Comparison of ENCODE assay signal across 25 cellular contexts in the genomic region with DNA sequence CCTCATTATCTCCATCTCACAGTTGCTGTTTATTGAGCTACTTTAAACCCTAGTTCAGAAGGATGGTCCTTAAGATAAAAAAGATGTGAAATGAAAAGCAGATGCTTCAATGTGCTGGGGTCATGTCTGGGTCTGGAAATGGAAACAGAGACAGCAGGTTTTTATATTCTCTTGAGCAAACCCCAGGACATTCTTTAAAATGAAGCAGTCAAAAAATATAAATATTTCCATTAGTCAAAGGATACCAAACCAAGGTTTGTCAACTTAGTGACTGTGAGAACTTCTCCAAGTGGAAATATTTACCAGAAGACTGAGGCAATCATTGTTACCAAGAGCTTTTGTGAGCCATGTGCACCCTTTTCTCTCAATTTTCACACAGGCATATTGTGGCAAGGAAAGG.
"Had no signal": no experiment of that assay in that cellular context is flagged by ENCODE, and none has a peak within 500 bp of the region (broad histone marks: within the 10 kb centered on the region; RNA-seq: fewer than 3 reads in every experiment).

No MANE protein-coding gene starts in this region.

- H3K9me3 ChIP-seq: colonic mucosa, esophagus muscularis mucosa, lower lobe of right lung, prostate gland, upper lobe of left lung had no signal

- ATAC-seq: activated CD8-positive, alpha-beta T cell treated with anti-CD3 and anti-CD28 coated beads, Interleukin-2, amount 10 ng/mL, durations not matched to agents 7 days and 5 days; activated naive CD8-positive, alpha-beta T cell treated with anti-CD3 and anti-CD28 coated beads, Interleukin-2, amount 50 U/mL, for 24 hours; effector memory CD8-positive, alpha-beta T cell; left lobe of liver; lower lobe of right lung; stimulated activated naive CD8-positive, alpha-beta T cell treated with anti-CD3 and anti-CD28 coated beads, Interleukin-15, Interleukin-2, amounts not matched to agents 100 U/mL and 50 U/mL, for 24 hours; T-helper 17 cell had no signal

- H3K36me3 Mint-ChIP-seq: brain, naive B cell had no signal

- H3K4me1 Mint-ChIP-seq: activated CD4-positive, alpha-beta T cell treated with anti-CD3 and anti-CD28 coated beads, Interleukin-2, amount 10 ng/mL, durations not matched to agents 24 days and 14 days; activated naive CD8-positive, alpha-beta T cell treated with anti-CD3 and anti-CD28 coated beads, Interleukin-2, amount 50 U/mL, for 24 hours; naive B cell; T-helper 17 cell had no signal

- H3K27me3 ChIP-seq: colonic mucosa, dorsolateral prefrontal cortex, esophagus muscularis mucosa, upper lobe of left lung had no signal

- H3K27ac Mint-ChIP-seq: activated CD4-positive, alpha-beta T cell treated with anti-CD3 and anti-CD28 coated beads, Interleukin-2, amount 10 ng/mL, durations not matched to agents 24 days and 14 days; activated CD8-positive, alpha-beta T cell treated with anti-CD3 and anti-CD28 coated beads, Interleukin-2, amount 10 ng/mL, durations not matched to agents 7 days and 5 days; activated naive CD8-positive, alpha-beta T cell treated with anti-CD3 and anti-CD28 coated beads, Interleukin-2, amount 50 U/mL, for 24 hours; activated T-helper 1 cell treated with anti-CD3 and anti-CD28 coated beads, Interleukin-12 subunit alpha, Interleukin-12 subunit beta, Interleukin-2, Interleukin-4 antibody, amounts not matched to agents 30 ng/mL and 10 ng/mL and 1 ng/mL, durations not matched to agents 14 hours and 24 hours and 36 hours; brain; effector memory CD8-positive, alpha-beta T cell; T-helper 17 cell had no signal

- H3K4me1 ChIP-seq: colonic mucosa, lower lobe of right lung, prostate gland, upper lobe of left lung had no signal

- H3K36me3 ChIP-seq: colonic mucosa, esophagus muscularis mucosa, lower lobe of right lung, prostate gland, upper lobe of left lung had no signal

- H3K27ac ChIP-seq: colonic mucosa, dorsolateral prefrontal cortex, esophagus muscularis mucosa, lower lobe of right lung, prostate gland, upper lobe of left lung had no signal

- H3K4me3 ChIP-seq: colonic mucosa, dorsolateral prefrontal cortex, esophagus muscularis mucosa, lower lobe of right lung, prostate gland, upper lobe of left lung had no signal

- H3K27me3 Mint-ChIP-seq: activated CD4-positive, alpha-beta T cell treated with anti-CD3 and anti-CD28 coated beads, Interleukin-2, amount 10 ng/mL, durations not matched to agents 24 days and 14 days; activated naive CD8-positive, alpha-beta T cell treated with anti-CD3 and anti-CD28 coated beads, Interleukin-2, amount 50 U/mL, for 24 hours; brain; effector memory CD8-positive, alpha-beta T cell; naive B cell; T-helper 17 cell had no signal

- H3K4me3 Mint-ChIP-seq: activated CD4-positive, alpha-beta T cell treated with anti-CD3 and anti-CD28 coated beads, Interleukin-2, amount 10 ng/mL, durations not matched to agents 24 days and 14 days; activated CD8-positive, alpha-beta T cell treated with anti-CD3 and anti-CD28 coated beads, Interleukin-2, amount 10 ng/mL, durations not matched to agents 7 days and 5 days; activated naive CD8-positive, alpha-beta T cell treated with anti-CD3 and anti-CD28 coated beads, Interleukin-2, amount 50 U/mL, for 24 hours; activated T-helper 1 cell treated with anti-CD3 and anti-CD28 coated beads, Interleukin-12 subunit alpha, Interleukin-12 subunit beta, Interleukin-2, Interleukin-4 antibody, amounts not matched to agents 30 ng/mL and 10 ng/mL and 1 ng/mL, durations not matched to agents 14 hours and 24 hours and 36 hours; brain; effector memory CD8-positive, alpha-beta T cell; naive B cell; neural crest cell; T-helper 17 cell had no signal

- DNase-seq: activated CD4-positive, CD25-positive, alpha-beta regulatory T cell; activated CD8-positive, alpha-beta T cell treated with anti-CD3 and anti-CD28 coated beads, Interleukin-2, amount 10 ng/mL, durations not matched to agents 7 days and 5 days; activated gamma-delta T cell; activated naive CD4-positive, alpha-beta T cell treated with anti-CD3 and anti-CD28 coated beads, Interleukin-2, amount 50 U/mL, for 16 hours; activated naive CD8-positive, alpha-beta T cell treated with anti-CD3 and anti-CD28 coated beads, Interleukin-2, amount 50 U/mL, for 24 hours; anterior cingulate cortex; central memory CD4-positive, alpha-beta T cell; colonic mucosa; dorsolateral prefrontal cortex; effector memory CD8-positive, alpha-beta T cell; lower lobe of right lung; naive B cell; stimulated activated CD4-positive, alpha-beta T cell treated with anti-CD3 and anti-CD28 coated beads, Interleukin-12 subunit alpha, Interleukin-12 subunit beta, amount 100 ng/mL, for 4 hours; stimulated activated CD4-positive, alpha-beta T cell treated with anti-CD3 and anti-CD28 coated beads, Interleukin-4, amount 100 ng/mL, for 4 hours; stimulated activated naive CD8-positive, alpha-beta T cell treated with anti-CD3 and anti-CD28 coated beads, Interleukin-15, Interleukin-2, amounts not matched to agents 100 U/mL and 50 U/mL, for 24 hours; SW 1271; T-helper 17 cell; upper lobe of left lung had no signal

- H3K9me3 Mint-ChIP-seq: activated naive CD8-positive, alpha-beta T cell treated with anti-CD3 and anti-CD28 coated beads, Interleukin-2, amount 50 U/mL, for 24 hours; neural crest cell had no signal
